Comparison of ENCODE assay signal across 40 cellular contexts in genomic region chr22:50461536-50461935, GRCh38. TPM values are rescaled to one million over a fixed set of nuclear protein-coding genes. Genes with fewer than 3 reads are reported as not detected.
"Had no signal": no experiment of that assay in that cellular context is flagged by ENCODE, and none has a peak within 500 bp of the region (broad histone marks: within the 10 kb centered on the region; RNA-seq: fewer than 3 reads in every experiment).

No MANE protein-coding gene starts in this region.

- H3K9me3 Mint-ChIP-seq: activated naive CD4-positive, alpha-beta T cell treated with anti-CD3 and anti-CD28 coated beads for 36 hours; activated naive CD4-positive, alpha-beta T cell treated with anti-CD3 and anti-CD28 coated beads, Interleukin-2, amount 10 ng/mL, durations not matched to agents 7 days and 5 days; activated naive CD4-positive, alpha-beta T cell treated with anti-CD3 and anti-CD28 coated beads, Interleukin-2, amount 50 U/mL, for 24 hours; activated naive CD4-positive, alpha-beta T cell treated with anti-CD3 and anti-CD28 coated beads, Interleukin-2, amount 50 U/mL, for 72 hours; activated naive CD8-positive, alpha-beta T cell treated with anti-CD3 and anti-CD28 coated beads for 36 hours; activated naive CD8-positive, alpha-beta T cell treated with anti-CD3 and anti-CD28 coated beads, Interleukin-2, amount 10 ng/mL, durations not matched to agents 7 days and 5 days; activated naive CD8-positive, alpha-beta T cell treated with anti-CD3 and anti-CD28 coated beads, Interleukin-2, amount 50 U/mL, for 24 hours; activated T-cell treated with anti-CD3 and anti-CD28 coated beads, Interleukin-2, amount 50 U/mL, for 24 hours; activated T-cell treated with anti-CD3 and anti-CD28 coated beads, Interleukin-2, amount 50 U/mL, for 4 hours; activated T-cell treated with anti-CD3 and anti-CD28 coated beads, Interleukin-2, amount 50 U/mL, for 72 hours; activated T-helper 1 cell treated with anti-CD3 and anti-CD28 coated beads, Interleukin-12 subunit alpha, Interleukin-12 subunit beta, Interleukin-2, Interleukin-4 antibody, amounts not matched to agents 30 ng/mL and 10 ng/mL and 1 ng/mL, durations not matched to agents 14 hours and 24 hours and 36 hours; activated T-helper 17 cell treated with anti-CD3 and anti-CD28 coated beads, Interleukin-2, amount 50 U/mL, for 72 hours; activated T-helper 2 cell treated with anti-CD3 and anti-CD28 coated beads, Interferon-gamma antibody, Interleukin-2, Interleukin-4, amounts not matched to agents 10 μg/mL and 5 μg/mL and 100 μg/mL, durations not matched to agents 14 hours and 24 hours and 36 hours; brain; central memory CD8-positive, alpha-beta T cell had no signal

- ATAC-seq: activated naive CD4-positive, alpha-beta T cell treated with anti-CD3 and anti-CD28 coated beads, Interleukin-2, amount 50 U/mL, for 72 hours; activated naive CD8-positive, alpha-beta T cell treated with anti-CD3 and anti-CD28 coated beads, Interleukin-2, amount 50 U/mL, for 24 hours; activated T-cell treated with anti-CD3 and anti-CD28 coated beads, Interleukin-2, amount 50 U/mL, for 4 hours; activated T-cell treated with anti-CD3 and anti-CD28 coated beads, Interleukin-2, amount 50 U/mL, for 72 hours; activated T-helper 17 cell treated with anti-CD3 and anti-CD28 coated beads, Interleukin-2, amount 50 U/mL, for 72 hours; body of pancreas had no signal

- H3K4me1 Mint-ChIP-seq: activated naive CD4-positive, alpha-beta T cell treated with anti-CD3 and anti-CD28 coated beads, Interleukin-2, amount 50 U/mL, for 24 hours; activated naive CD8-positive, alpha-beta T cell treated with anti-CD3 and anti-CD28 coated beads, Interleukin-2, amount 50 U/mL, for 24 hours; activated T-helper 17 cell treated with anti-CD3 and anti-CD28 coated beads, Interleukin-2, amount 50 U/mL, for 72 hours; brain had no signal

- H3K27me3 Mint-ChIP-seq: activated naive CD4-positive, alpha-beta T cell treated with anti-CD3 and anti-CD28 coated beads, Interleukin-2, amount 10 ng/mL, durations not matched to agents 7 days and 5 days; activated naive CD4-positive, alpha-beta T cell treated with anti-CD3 and anti-CD28 coated beads, Interleukin-2, amount 50 U/mL, for 24 hours; activated naive CD8-positive, alpha-beta T cell; activated naive CD8-positive, alpha-beta T cell treated with anti-CD3 and anti-CD28 coated beads for 36 hours; activated naive CD8-positive, alpha-beta T cell treated with anti-CD3 and anti-CD28 coated beads, Interleukin-2, amount 10 ng/mL, durations not matched to agents 7 days and 5 days; activated naive CD8-positive, alpha-beta T cell treated with anti-CD3 and anti-CD28 coated beads, Interleukin-2, amount 50 U/mL, for 24 hours; activated T-cell treated with anti-CD3 and anti-CD28 coated beads, Interleukin-2, amount 50 U/mL, for 24 hours; activated T-helper 17 cell treated with anti-CD3 and anti-CD28 coated beads, Interleukin-2, amount 50 U/mL, for 72 hours; brain; central memory CD8-positive, alpha-beta T cell had no signal

- H3K27ac ChIP-seq: adrenal gland, ascending aorta, body of pancreas, brain microvascular endothelial cell, breast epithelium, cardiac muscle cell had no signal

- H3K36me3 Mint-ChIP-seq: activated naive CD8-positive, alpha-beta T cell had no signal

- H3K4me3 Mint-ChIP-seq: activated naive CD4-positive, alpha-beta T cell treated with anti-CD3 and anti-CD28 coated beads for 36 hours; activated naive CD4-positive, alpha-beta T cell treated with anti-CD3 and anti-CD28 coated beads, Interleukin-2, amount 10 ng/mL, durations not matched to agents 7 days and 5 days; activated naive CD4-positive, alpha-beta T cell treated with anti-CD3 and anti-CD28 coated beads, Interleukin-2, amount 50 U/mL, for 24 hours; activated naive CD8-positive, alpha-beta T cell; activated naive CD8-positive, alpha-beta T cell treated with anti-CD3 and anti-CD28 coated beads for 36 hours; activated naive CD8-positive, alpha-beta T cell treated with anti-CD3 and anti-CD28 coated beads, Interleukin-2, amount 10 ng/mL, durations not matched to agents 7 days and 5 days; activated naive CD8-positive, alpha-beta T cell treated with anti-CD3 and anti-CD28 coated beads, Interleukin-2, amount 50 U/mL, for 24 hours; activated T-cell treated with anti-CD3 and anti-CD28 coated beads, Interleukin-2, amount 50 U/mL, for 24 hours; activated T-cell treated with anti-CD3 and anti-CD28 coated beads, Interleukin-2, amount 50 U/mL, for 4 hours; activated T-cell treated with anti-CD3 and anti-CD28 coated beads, Interleukin-2, amount 50 U/mL, for 72 hours; activated T-helper 1 cell treated with anti-CD3 and anti-CD28 coated beads, Interleukin-12 subunit alpha, Interleukin-12 subunit beta, Interleukin-2, Interleukin-4 antibody, amounts not matched to agents 30 ng/mL and 10 ng/mL and 1 ng/mL, durations not matched to agents 14 hours and 24 hours and 36 hours; activated T-helper 17 cell treated with anti-CD3 and anti-CD28 coated beads, Interleukin-2, amount 50 U/mL, for 72 hours; brain; central memory CD8-positive, alpha-beta T cell had no signal

- H3K4me1 ChIP-seq: adrenal gland, ascending aorta, body of pancreas, breast epithelium had no signal

- H3K27ac Mint-ChIP-seq: activated naive CD4-positive, alpha-beta T cell treated with anti-CD3 and anti-CD28 coated beads for 36 hours; activated naive CD4-positive, alpha-beta T cell treated with anti-CD3 and anti-CD28 coated beads, Interleukin-2, amount 10 ng/mL, durations not matched to agents 7 days and 5 days; activated naive CD4-positive, alpha-beta T cell treated with anti-CD3 and anti-CD28 coated beads, Interleukin-2, amount 50 U/mL, for 24 hours; activated naive CD8-positive, alpha-beta T cell; activated naive CD8-positive, alpha-beta T cell treated with anti-CD3 and anti-CD28 coated beads for 36 hours; activated naive CD8-positive, alpha-beta T cell treated with anti-CD3 and anti-CD28 coated beads, Interleukin-2, amount 10 ng/mL, durations not matched to agents 7 days and 5 days; activated naive CD8-positive, alpha-beta T cell treated with anti-CD3 and anti-CD28 coated beads, Interleukin-2, amount 50 U/mL, for 24 hours; activated T-cell treated with anti-CD3 and anti-CD28 coated beads, Interleukin-2, amount 50 U/mL, for 24 hours; activated T-cell treated with anti-CD3 and anti-CD28 coated beads, Interleukin-2, amount 50 U/mL, for 72 hours; activated T-helper 1 cell treated with anti-CD3 and anti-CD28 coated beads, Interleukin-12 subunit alpha, Interleukin-12 subunit beta, Interleukin-2, Interleukin-4 antibody, amounts not matched to agents 30 ng/mL and 10 ng/mL and 1 ng/mL, durations not matched to agents 14 hours and 24 hours and 36 hours; activated T-helper 17 cell treated with anti-CD3 and anti-CD28 coated beads, Interleukin-2, amount 50 U/mL, for 72 hours; activated T-helper 2 cell treated with anti-CD3 and anti-CD28 coated beads, Interferon-gamma antibody, Interleukin-2, Interleukin-4, amounts not matched to agents 10 μg/mL and 5 μg/mL and 100 μg/mL, durations not matched to agents 14 hours and 24 hours and 36 hours; brain had no signal

- DNase-seq: activated effector memory CD4-positive, alpha-beta T cell treated with anti-CD3 and anti-CD28 coated beads, Interleukin-2, amount 50 U/mL, for 16 hours; activated effector memory CD4-positive, alpha-beta T cell treated with Interleukin-2 at 50 U/mL for 16 hours; activated gamma-delta T cell; activated gamma-delta T cell treated with Interleukin-2 at 50 U/mL for 16 hours; activated naive CD4-positive, alpha-beta T cell; activated naive CD4-positive, alpha-beta T cell treated with anti-CD3 and anti-CD28 coated beads for 36 hours; activated naive CD4-positive, alpha-beta T cell treated with anti-CD3 and anti-CD28 coated beads, Interleukin-2, amount 10 ng/mL, durations not matched to agents 7 days and 5 days; activated naive CD4-positive, alpha-beta T cell treated with anti-CD3 and anti-CD28 coated beads, Interleukin-2, amount 50 U/mL, for 16 hours; activated naive CD4-positive, alpha-beta T cell treated with Interleukin-2 at 50 U/mL for 16 hours; activated naive CD8-positive, alpha-beta T cell treated with anti-CD3 and anti-CD28 coated beads for 36 hours; activated naive CD8-positive, alpha-beta T cell treated with anti-CD3 and anti-CD28 coated beads, Interleukin-2, amount 10 ng/mL, durations not matched to agents 7 days and 5 days; activated naive CD8-positive, alpha-beta T cell treated with anti-CD3 and anti-CD28 coated beads, Interleukin-2, amount 50 U/mL, for 24 hours; activated T-cell treated with anti-CD3 and anti-CD28 coated beads for 4 hours; activated T-cell treated with anti-CD3 and anti-CD28 coated beads, Interleukin-2, amount 50 U/mL, for 1 hour; activated T-cell treated with anti-CD3 and anti-CD28 coated beads, Interleukin-2, amount 50 U/mL, for 24 hours; activated T-cell treated with anti-CD3 and anti-CD28 coated beads, Interleukin-2, amount 50 U/mL, for 4 hours; activated T-cell treated with anti-CD3 and anti-CD28 coated beads, Interleukin-2, amount 50 U/mL, for 48 hours; activated T-cell treated with anti-CD3 and anti-CD28 coated beads, Interleukin-2, amount 50 U/mL, for 72 hours; adrenal gland; amniotic stem cell; amygdala; anterior cingulate cortex; aorta; body of pancreas; brain microvascular endothelial cell; central memory CD4-positive, alpha-beta T cell; cerebellar nuclear complex had no signal

- H3K4me3 ChIP-seq: adrenal gland, ascending aorta, body of pancreas, breast epithelium, cardiac muscle cell had no signal

- H3K27me3 ChIP-seq: adrenal gland, ascending aorta, body of pancreas, brain microvascular endothelial cell, breast epithelium, cardiac muscle cell had no signal

- H3K9me3 ChIP-seq: adrenal gland, ascending aorta, body of pancreas, breast epithelium had no signal

RNA-seq across cellular contexts. Expression of gene ADM2, which starts 19.8 kb away (rescaled TPM):
- total RNA-seq: ascending aorta had no signal

RNA-seq across cellular contexts. Expression of gene MIOX, which starts 25.1 kb away (rescaled TPM):
- total RNA-seq: activated naive CD8-positive, alpha-beta T cell treated with anti-CD3 and anti-CD28 coated beads, Interleukin-2, amount 10 ng/mL, durations not matched to agents 7 days and 5 days; activated T-helper 2 cell treated with anti-CD3 and anti-CD28 coated beads, Interferon-gamma antibody, Interleukin-2, Interleukin-4, amounts not matched to agents 10 μg/mL and 5 μg/mL and 100 μg/mL, durations not matched to agents 14 hours and 24 hours and 36 hours; adrenal gland; aorta; ascending aorta; body of pancreas; breast epithelium; bronchial epithelial cell; cardiac muscle cell; cardiac septum had no signal
- polyA plus RNA-seq: adrenal gland, aorta, cardiac muscle cell had no signal
